ENCODE assay signal across 2 cellular contexts in the genomic region with DNA sequence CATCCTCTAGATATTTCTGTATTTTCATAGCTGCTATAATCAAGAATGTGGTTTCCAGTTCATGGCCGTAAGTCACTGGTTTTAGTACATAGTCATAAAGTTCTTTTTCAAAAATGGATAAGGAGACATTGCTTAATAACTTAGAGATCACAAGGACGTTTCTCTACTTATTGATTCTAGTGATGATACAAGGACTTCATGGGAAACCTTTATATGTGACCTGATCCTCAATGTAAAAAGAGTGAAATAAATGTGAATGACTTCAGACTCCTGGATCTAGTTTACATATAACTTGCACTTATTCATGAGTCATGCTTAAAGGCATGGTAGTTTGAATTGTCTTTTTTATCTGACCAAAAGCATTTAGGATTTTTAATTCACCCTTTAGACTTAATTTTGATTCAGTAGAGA.
A peak's percentile ranks its signal among the peaks of the same experiment; 100 is the strongest.
TF ChIP-seq lines count a peak whose summit lies in the region.

No MANE protein-coding gene starts in this region.

TF ChIP-seq in A549, 52 proteins besides CTCF, POLR2A, EP300 and RAD21:
- TF ChIP-seq, protein P1, sequence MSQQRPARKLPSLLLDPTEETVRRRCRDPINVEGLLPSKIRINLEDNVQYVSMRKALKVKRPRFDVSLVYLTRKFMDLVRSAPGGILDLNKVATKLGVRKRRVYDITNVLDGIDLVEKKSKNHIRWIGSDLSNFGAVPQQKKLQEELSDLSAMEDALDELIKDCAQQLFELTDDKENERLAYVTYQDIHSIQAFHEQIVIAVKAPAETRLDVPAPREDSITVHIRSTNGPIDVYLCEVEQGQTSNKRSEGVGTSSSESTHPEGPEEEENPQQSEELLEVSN (IDR thresholded peaks at IDR 0.05; ENCODE audit: borderline replicate concordance, low read depth) = no peak
- no peak for TF ChIP-seq FOSL2 (IDR thresholded peaks at IDR 0.05)
- TF ChIP-seq FOSL2 (CRISPR knock-in tag; IDR thresholded peaks at IDR 0.05) = peak; percentile 31; the same call in 1 of the 2 replicates
TF ChIP-seq in A549: peak in this region for 1.

TF ChIP-seq in K562, 482 proteins besides CTCF, POLR2A, EP300 and RAD21 (continued from another document):
- TF ChIP-seq, protein P2, sequence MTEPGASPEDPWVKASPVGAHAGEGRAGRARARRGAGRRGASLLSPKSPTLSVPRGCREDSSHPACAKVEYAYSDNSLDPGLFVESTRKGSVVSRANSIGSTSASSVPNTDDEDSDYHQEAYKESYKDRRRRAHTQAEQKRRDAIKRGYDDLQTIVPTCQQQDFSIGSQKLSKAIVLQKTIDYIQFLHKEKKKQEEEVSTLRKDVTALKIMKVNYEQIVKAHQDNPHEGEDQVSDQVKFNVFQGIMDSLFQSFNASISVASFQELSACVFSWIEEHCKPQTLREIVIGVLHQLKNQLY (CRISPR knock-in tag; conservative IDR thresholded peaks at IDR 0.05) = no peak
- TF ChIP-seq PCBP1 (IDR thresholded peaks at IDR 0.05; ENCODE audit: low read depth, low read length, poor library complexity, severe bottlenecking) (no peak), RBM14 (IDR thresholded peaks at IDR 0.05; ENCODE audit: borderline replicate concordance, insufficient read depth, low read depth, low read length) (no peak), SMARCA4 (IDR thresholded peaks at IDR 0.05) (no peak), C11orf30 (IDR thresholded peaks at IDR 0.05; ENCODE audit: low read depth) (0 out of 2 replicates have a peak, but pooled peaks have one; percentile 7), SMARCC2 (IDR thresholded peaks at IDR 0.05; ENCODE audit: low read depth) (no peak), ZNF830 (CRISPR knock-in tag; IDR thresholded peaks at IDR 0.05) (no peak), ZNF668 (CRISPR knock-in tag; IDR thresholded peaks at IDR 0.05) (no peak), MTA1 (IDR thresholded peaks at IDR 0.05; ENCODE audit: borderline replicate concordance) (no peak), ZNF324 (CRISPR knock-in tag; IDR thresholded peaks at IDR 0.05) (no peak), ZNF316 (IDR thresholded peaks at IDR 0.05) (peak; percentile 42; the same call in 1 of the 2 replicates), TAF15 (IDR thresholded peaks at IDR 0.05; ENCODE audit: low read depth, low read length) (no peak), FOXK2 (conservative IDR thresholded peaks at IDR 0.05 in 1 of 2, IDR thresholded peaks at IDR 0.05 in 1 of 2; ENCODE audit: low read depth in 2 of 2) (no peak), ATF1 (CRISPR knock-in tag; IDR thresholded peaks at IDR 0.05) (no peak), ATF1 (tag; IDR thresholded peaks at IDR 0.05) (no peak), CBFB (CRISPR knock-in tag; IDR thresholded peaks at IDR 0.05) (no peak)
- TF ChIP-seq, protein P3, sequence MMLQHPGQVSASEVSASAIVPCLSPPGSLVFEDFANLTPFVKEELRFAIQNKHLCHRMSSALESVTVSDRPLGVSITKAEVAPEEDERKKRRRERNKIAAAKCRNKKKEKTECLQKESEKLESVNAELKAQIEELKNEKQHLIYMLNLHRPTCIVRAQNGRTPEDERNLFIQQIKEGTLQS (IDR thresholded peaks at IDR 0.05) = peak; percentile 18; the same call in 1 of the 2 replicates
- TF ChIP-seq, protein P3 (CRISPR knock-in tag; conservative IDR thresholded peaks at IDR 0.05) = no peak
- TF ChIP-seq, protein P4, sequence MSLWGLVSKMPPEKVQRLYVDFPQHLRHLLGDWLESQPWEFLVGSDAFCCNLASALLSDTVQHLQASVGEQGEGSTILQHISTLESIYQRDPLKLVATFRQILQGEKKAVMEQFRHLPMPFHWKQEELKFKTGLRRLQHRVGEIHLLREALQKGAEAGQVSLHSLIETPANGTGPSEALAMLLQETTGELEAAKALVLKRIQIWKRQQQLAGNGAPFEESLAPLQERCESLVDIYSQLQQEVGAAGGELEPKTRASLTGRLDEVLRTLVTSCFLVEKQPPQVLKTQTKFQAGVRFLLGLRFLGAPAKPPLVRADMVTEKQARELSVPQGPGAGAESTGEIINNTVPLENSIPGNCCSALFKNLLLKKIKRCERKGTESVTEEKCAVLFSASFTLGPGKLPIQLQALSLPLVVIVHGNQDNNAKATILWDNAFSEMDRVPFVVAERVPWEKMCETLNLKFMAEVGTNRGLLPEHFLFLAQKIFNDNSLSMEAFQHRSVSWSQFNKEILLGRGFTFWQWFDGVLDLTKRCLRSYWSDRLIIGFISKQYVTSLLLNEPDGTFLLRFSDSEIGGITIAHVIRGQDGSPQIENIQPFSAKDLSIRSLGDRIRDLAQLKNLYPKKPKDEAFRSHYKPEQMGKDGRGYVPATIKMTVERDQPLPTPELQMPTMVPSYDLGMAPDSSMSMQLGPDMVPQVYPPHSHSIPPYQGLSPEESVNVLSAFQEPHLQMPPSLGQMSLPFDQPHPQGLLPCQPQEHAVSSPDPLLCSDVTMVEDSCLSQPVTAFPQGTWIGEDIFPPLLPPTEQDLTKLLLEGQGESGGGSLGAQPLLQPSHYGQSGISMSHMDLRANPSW (CRISPR knock-in tag; IDR thresholded peaks at IDR 0.05) = no peak
TF ChIP-seq in K562: peak in this region for 3.
